8 cellular contexts compared by ENCODE assay signal in genomic region chr14:99946652-99947489, GRCh38.
DNase-seq lines count a peak whose midpoint lies in the region; ATAC-seq and TF ChIP-seq lines count a peak whose summit lies in the region.

No MANE protein-coding gene starts in this region.

- H3K27ac ChIP-seq in AG04450 (ENCODE audit: low read depth, low read length): no peak overlapping the region

- CTCF ChIA-PET in AG04450 (lab: Charles Lee): interaction anchor here (0.6 to 2.0 kb wide), 16 partner anchors 8 to 272 kb away, joined by 3 to 10 read pairs (median 4); no protein-coding TSS in a partner anchor

- DNase-seq in AG04450 (ENCODE audit: low read depth, low spot score) (no peak), HT-29 (ENCODE audit: low spot score) (peak; percentile 5), T-helper 1 cell (peak; percentile 17 to 40 (median 39)), astrocyte of the spinal cord (ENCODE audit: low read depth, low spot score) (no peak), kidney tubule cell (ENCODE audit: low spot score) (peak; percentile 18), foreskin melanocyte (no peak)
- peak in 2 of 3 experiments; percentile 23 for DNase-seq in stimulated activated CD4-positive, alpha-beta T cell treated with anti-CD3 and anti-CD28 coated beads, TNF-alpha, amount 100 ng/mL, for 4 hours (ENCODE audit: low read depth in 3 of 3)

- H3K9me3 ChIP-seq in AG04450 (ENCODE audit: control insufficient read depth, insufficient read depth, low read length): no peaks in the 10 kb centered on the region

- in situ Hi-C loops in astrocyte of the spinal cord (cut with HindIII; ENCODE audit: low sequenced_read_pairs): no loop called here

- H3K27me3 ChIP-seq in AG04450 (ENCODE audit: control insufficient read depth, insufficient read depth, low read length): peaks cover 7% of the 10 kb centered on the region

- POLR2A ChIA-PET in AG04450 (lab: Yijun Ruan, JAX): no interaction called here

- peak; percentile 63 for ATAC-seq in GM19025 (IDR thresholded peaks at IDR 0.05; ENCODE audit: low read depth, unreplicated experiment)

- peak; percentile 91 for TF ChIP-seq CTCF in AG04450 (IDR thresholded peaks at IDR 0.05; ENCODE audit: low read depth, low read length)
- TF ChIP-seq CTCF in astrocyte of the spinal cord (IDR thresholded peaks at IDR 0.05; ENCODE audit: low read depth, low read length): peak; percentile 98

- no peak overlapping the region for H3K4me3 ChIP-seq in AG04450 (ENCODE audit: low read depth, low read length)
- no peak overlapping the region for H3K4me3 ChIP-seq in astrocyte of the spinal cord (ENCODE audit: low read depth, low read length)

Comparison
In these comparisons a context has a peak if more than half of its experiments do, and no peak if none do; other contexts are left out.
1. DNase-seq: peak in HT-29 (single experiment), T-helper 1 cell (5 of 5), kidney tubule cell (single experiment) and stimulated activated CD4-positive, alpha-beta T cell treated with anti-CD3 and anti-CD28 coated beads, TNF-alpha, amount 100 ng/mL, for 4 hours (2 of 3); none in AG04450 (single experiment), astrocyte of the spinal cord (single experiment) and foreskin melanocyte (single experiment).